Comparison of ENCODE assay signal across 15 cellular contexts in genomic region chr10:87657370-87657769, GRCh38. TPM values are rescaled to one million over a fixed set of nuclear protein-coding genes. Genes with fewer than 3 reads are reported as not detected.
DNase-seq lines count a peak whose midpoint lies in the region; ATAC-seq, FAIRE-seq and TF ChIP-seq lines count a peak whose summit lies in the region.
"Had no signal": no experiment of that assay in that cellular context is flagged by ENCODE, and none has a peak within 500 bp of the region (broad histone marks: within the 10 kb centered on the region; RNA-seq: fewer than 3 reads in every experiment).

No MANE protein-coding gene starts in this region.

- H3K9me3 ChIP-seq in adipocyte (ENCODE audit: control insufficient read depth, low read length) (no peaks in the 10 kb centered on the region), left ventricle myocardium inferior (replicated peaks) (no peaks in the 10 kb centered on the region), smooth muscle cell (replicated peaks; ENCODE audit: low read depth) (no peaks in the 10 kb centered on the region), pancreas (no peaks in the 10 kb centered on the region)

- intact Hi-C loops in left ventricle myocardium inferior (cut with micrococcal nuclease): loop anchor here (2.0 to 10.0 kb wide), 2 partner anchors 79 to 123 kb away; no protein-coding TSS in a partner anchor
- intact Hi-C loops in pancreas (cut with DNase I): loop anchor here in 2 of 3 donors (5.0 to 10.0 kb wide), 2 partner anchors 80 to 123 kb away; no protein-coding TSS in a partner anchor

- peaks cover 16% of the 10 kb centered on the region for H3K79me2 ChIP-seq in smooth muscle cell (ENCODE audit: low read depth)

- TF ChIP-seq CTCF in HFFc6 (IDR thresholded peaks at IDR 0.05) (no peak), left ventricle myocardium inferior (IDR thresholded peaks at IDR 0.05; ENCODE audit: borderline replicate concordance) (no peak), smooth muscle cell (IDR thresholded peaks at IDR 0.05; ENCODE audit: borderline replicate concordance, insufficient read depth, poor library complexity, severe bottlenecking) (no peak), pancreas (IDR thresholded peaks at IDR 0.05) (no peak)

- peak overlapping the region; percentile 7 for H3K9ac ChIP-seq in adipocyte (ENCODE audit: low read length)
- no peak overlapping the region for H3K9ac ChIP-seq in smooth muscle cell (ENCODE audit: low read depth)

- peaks cover 22% of the 10 kb centered on the region for H3K36me3 Mint-ChIP-seq in HFFc6 (ENCODE audit: low read depth)

- no peaks in the 10 kb centered on the region for H3K9me3 Mint-ChIP-seq in HFFc6
- H3K9me3 Mint-ChIP-seq: activated CD4-positive, alpha-beta memory T cell treated with anti-CD3 and anti-CD28 coated beads, Interleukin-2, amount 10 ng/mL, durations not matched to agents 7 days and 5 days; activated naive CD8-positive, alpha-beta T cell treated with anti-CD3 and anti-CD28 coated beads, Interleukin-2, amount 50 U/mL, for 24 hours had no signal

- peaks cover 1% of the 10 kb centered on the region for H3K27me3 Mint-ChIP-seq in HFFc6 (ENCODE audit: insufficient read depth)

- peak overlapping the region; percentile 20 for H3K4me2 ChIP-seq in smooth muscle cell

- no peak overlapping the region for H3K4me3 ChIP-seq in adipocyte (ENCODE audit: low read length)
- no peak overlapping the region for H3K4me3 ChIP-seq in left ventricle myocardium inferior
- no peak overlapping the region for H3K4me3 ChIP-seq in smooth muscle cell
- no peak overlapping the region for H3K4me3 ChIP-seq in pancreas

- peak; percentile 61 for DNase-seq in HFFc6
- DNase-seq in adipocyte (ENCODE audit: low read depth): peak; percentile 63
- no peak for DNase-seq in left ventricle myocardium inferior
- DNase-seq in smooth muscle cell (lab: John Stamatoyannopoulos, UW; ENCODE audit: unreplicated experiment): no peak
- DNase-seq in stimulated activated CD4-positive, alpha-beta T cell treated with anti-CD3 and anti-CD28 coated beads, Interleukin-4, amount 100 ng/mL, for 4 hours: no peak
- no peak for DNase-seq in NCI-H2107 treated with DMSO at 0.1 percent for 48 hours (lab: John Stamatoyannopoulos, UW; ENCODE audit: unreplicated experiment)
- no peak for DNase-seq in pancreas
- DNase-seq: activated CD4-positive, alpha-beta memory T cell treated with anti-CD3 and anti-CD28 coated beads, Interleukin-2, amount 10 ng/mL, durations not matched to agents 7 days and 5 days; activated naive CD8-positive, alpha-beta T cell treated with anti-CD3 and anti-CD28 coated beads, Interleukin-2, amount 50 U/mL, for 24 hours; DMS153; foreskin melanocyte; GOT3; NCI-H1694; SHP77 treated with DMSO at 0.1 percent for 48 hours had no signal

- 78% methylated on average over 5 of the region's 5 CpGs for WGBS in smooth muscle cell (ENCODE audit: low lambda C conversion rate)
- WGBS in pancreas, 2 donors: 80 to 82% methylated on average over 5 of the region's 5 CpGs

- no peaks in the 10 kb centered on the region for H4K20me1 ChIP-seq in smooth muscle cell (ENCODE audit: low read depth)

- no peaks in the 10 kb centered on the region for H3K36me3 ChIP-seq in adipocyte (ENCODE audit: control insufficient read depth, insufficient read depth, low read length, severe bottlenecking)
- H3K36me3 ChIP-seq in left ventricle myocardium inferior: no peaks in the 10 kb centered on the region
- no peaks in the 10 kb centered on the region for H3K36me3 ChIP-seq in smooth muscle cell (ENCODE audit: low read depth)
- H3K36me3 ChIP-seq in pancreas: no peaks in the 10 kb centered on the region

- peak overlapping the region; percentile 35 for H2AFZ ChIP-seq in smooth muscle cell (ENCODE audit: low read depth)

- no peaks in the 10 kb centered on the region for H3K27me3 ChIP-seq in adipocyte (replicated peaks; ENCODE audit: control insufficient read depth, insufficient read depth, low read length)
- H3K27me3 ChIP-seq in left ventricle myocardium inferior (ENCODE audit: low read depth): no peaks in the 10 kb centered on the region
- no peaks in the 10 kb centered on the region for H3K27me3 ChIP-seq in smooth muscle cell (ENCODE audit: low read depth)
- H3K27me3 ChIP-seq in pancreas: no peaks in the 10 kb centered on the region

- peaks cover 25% of the 10 kb centered on the region for H3F3A ChIP-seq in smooth muscle cell (ENCODE audit: low read depth)

- H3K4me1 ChIP-seq in adipocyte (ENCODE audit: control insufficient read depth, insufficient read depth, low read length) (peaks cover 23% of the 10 kb centered on the region), left ventricle myocardium inferior (peaks cover 39% of the 10 kb centered on the region), smooth muscle cell (ENCODE audit: low read depth) (peaks cover 9% of the 10 kb centered on the region), pancreas (peaks cover 5 to 9% (median 5%) of the 10 kb centered on the region in 3 donors)

- ATAC-seq in GM18873 (IDR thresholded peaks at IDR 0.05; ENCODE audit: low FRiP score, unreplicated experiment) (no peak), pancreas (no peak)
- ATAC-seq: activated naive CD8-positive, alpha-beta T cell treated with anti-CD3 and anti-CD28 coated beads, Interleukin-2, amount 50 U/mL, for 24 hours had no signal

- FAIRE-seq in pancreas (lab: Jason Lieb, UNC): no peak

- peak overlapping the region; percentile 59 for H3K4me3 Mint-ChIP-seq in HFFc6
- H3K4me3 Mint-ChIP-seq: activated CD4-positive, alpha-beta memory T cell treated with anti-CD3 and anti-CD28 coated beads, Interleukin-2, amount 10 ng/mL, durations not matched to agents 7 days and 5 days; activated naive CD8-positive, alpha-beta T cell treated with anti-CD3 and anti-CD28 coated beads, Interleukin-2, amount 50 U/mL, for 24 hours had no signal

- peak overlapping the region; percentile 90 for H3K27ac Mint-ChIP-seq in HFFc6
- H3K27ac Mint-ChIP-seq: activated CD4-positive, alpha-beta memory T cell treated with anti-CD3 and anti-CD28 coated beads, Interleukin-2, amount 10 ng/mL, durations not matched to agents 7 days and 5 days; activated naive CD8-positive, alpha-beta T cell treated with anti-CD3 and anti-CD28 coated beads, Interleukin-2, amount 50 U/mL, for 24 hours had no signal

- H3K27ac ChIP-seq in left ventricle myocardium inferior (replicated peaks) (peak overlapping the region; percentile 60), smooth muscle cell (ENCODE audit: low read depth) (peak overlapping the region; percentile 52), pancreas (peak overlapping the region in 1 of 4 donors; percentile 43)

- peaks cover 51% of the 10 kb centered on the region for H3K4me1 Mint-ChIP-seq in HFFc6 (ENCODE audit: low read depth)

RNA-seq across cellular contexts. Expression of gene PAPSS2, which starts 2.3 kb away (rescaled TPM):
- 100 to 1,000 TPM; 388 to 630 (median 429) TPM for total RNA-seq in HFFc6 (2021; fragmentation: NEBNext Ultra II Directional; extraction: Animal tissue kit (Norgen Biotek cat#: 25700))
- 10.6 TPM for total RNA-seq in left ventricle myocardium inferior
- 89.2 and 105 TPM in 2 replicates for total RNA-seq in smooth muscle cell
- polyA plus RNA-seq in smooth muscle cell: 77.0 and 96.1 TPM in 2 replicates
- total RNA-seq in pancreas: 10 to 100 TPM; 29.4 to 54.7 (median 39.9) TPM
- polyA plus RNA-seq in pancreas: 10 to 100 TPM in 1 of 2 donors, 1 to 10 TPM in 1; 10.0 to 49.5 TPM

Comparison
In these comparisons a context has a peak if more than half of its experiments do, and no peak if none do; other contexts are left out.
1. DNase-seq: peak in HFFc6 (single experiment) and adipocyte (single experiment); none in left ventricle myocardium inferior (single experiment), smooth muscle cell (single experiment), stimulated activated CD4-positive, alpha-beta T cell treated with anti-CD3 and anti-CD28 coated beads, Interleukin-4, amount 100 ng/mL, for 4 hours (0 of 2), NCI-H2107 treated with DMSO at 0.1 percent for 48 hours (single experiment) and pancreas (0 of 6).